9 cellular contexts compared by ENCODE assay signal in genomic region chr5:138467711-138468132, GRCh38. TPM values are rescaled to one million over a fixed set of nuclear protein-coding genes. Genes with fewer than 3 reads are reported as not detected.
DNase-seq lines count a peak whose midpoint lies in the region; ATAC-seq and TF ChIP-seq lines count a peak whose summit lies in the region.
"Had no signal": no experiment of that assay in that cellular context is flagged by ENCODE, and none has a peak within 500 bp of the region (broad histone marks: within the 10 kb centered on the region; RNA-seq: fewer than 3 reads in every experiment).

No MANE protein-coding gene starts in this region.

- H3K4me3 Mint-ChIP-seq in stimulated activated naive CD8-positive, alpha-beta T cell treated with anti-CD3 and anti-CD28 coated beads, Interleukin-15, Interleukin-2, amounts not matched to agents 100 ng/mL and 50 ng/mL, for 24 hours, result peak overlapping the region; percentile 82

- H3K27ac ChIP-seq in body of pancreas (no peak overlapping the region), mesendoderm (ENCODE audit: low read depth, low read length) (no peak overlapping the region), vagina (no peak overlapping the region)

- no peaks in the 10 kb centered on the region for H3K27me3 Mint-ChIP-seq in stimulated activated naive CD8-positive, alpha-beta T cell treated with anti-CD3 and anti-CD28 coated beads, Interleukin-15, Interleukin-2, amounts not matched to agents 100 ng/mL and 50 ng/mL, for 24 hours

- H4K5ac ChIP-seq in mesendoderm (ENCODE audit: low read length), result no peak overlapping the region

- H3K4me3 ChIP-seq in body of pancreas (no peak overlapping the region), mesendoderm (ENCODE audit: low read length) (no peak overlapping the region), vagina (peak overlapping the region; percentile 75 to 86)

- H3K56ac ChIP-seq in mesendoderm (ENCODE audit: low read length), result no peak overlapping the region

- TF ChIP-seq CTCF in body of pancreas (IDR thresholded peaks at IDR 0.05) (no peak), vagina (IDR thresholded peaks at IDR 0.05) (no peak)

- no peak overlapping the region for H3K9ac ChIP-seq in mesendoderm (ENCODE audit: low read length)

- no peak overlapping the region for H3K4me2 ChIP-seq in mesendoderm (ENCODE audit: low read length)

- H3K4me1 Mint-ChIP-seq in stimulated activated naive CD8-positive, alpha-beta T cell treated with anti-CD3 and anti-CD28 coated beads, Interleukin-15, Interleukin-2, amounts not matched to agents 100 ng/mL and 50 ng/mL, for 24 hours (ENCODE audit: low read depth), result peaks cover 32% of the 10 kb centered on the region

- H2BK5ac ChIP-seq in mesendoderm (ENCODE audit: low read length), result no peak overlapping the region

- peak in 2 of 3 donors; percentile 70 to 71 for TF ChIP-seq POLR2A in body of pancreas (IDR thresholded peaks at IDR 0.05)
- no peak for TF ChIP-seq POLR2A in vagina (IDR thresholded peaks at IDR 0.05)

- no peaks in the 10 kb centered on the region for H3K79me1 ChIP-seq in mesendoderm (ENCODE audit: low read length)

- peaks cover 25% of the 10 kb centered on the region for H3K36me3 Mint-ChIP-seq in stimulated activated naive CD8-positive, alpha-beta T cell treated with anti-CD3 and anti-CD28 coated beads, Interleukin-15, Interleukin-2, amounts not matched to agents 100 ng/mL and 50 ng/mL, for 24 hours (ENCODE audit: low read depth)

- ATAC-seq in stimulated activated naive CD8-positive, alpha-beta T cell treated with anti-CD3 and anti-CD28 coated beads, Interleukin-15, Interleukin-2, amounts not matched to agents 100 U/mL and 50 U/mL, for 24 hours, result no peak
- ATAC-seq in body of pancreas, result no peak

- H3K27me3 ChIP-seq in body of pancreas, result no peaks in the 10 kb centered on the region
- H3K27me3 ChIP-seq in mesendoderm (ENCODE audit: insufficient read depth, low read length, poor library complexity), result peaks cover 3% of the 10 kb centered on the region
- no peaks in the 10 kb centered on the region for H3K27me3 ChIP-seq in vagina

- no peak overlapping the region for H2AK5ac ChIP-seq in mesendoderm (ENCODE audit: low read length)

- H3K79me2 ChIP-seq in mesendoderm (ENCODE audit: control insufficient read depth, insufficient read depth, low read length), result no peaks in the 10 kb centered on the region

- H3K36me3 ChIP-seq in body of pancreas (replicated peaks in 1 of 2; ENCODE audit: insufficient read depth in 1 of 2, low read depth in 2 of 2) (no peaks in the 10 kb centered on the region), mesendoderm (ENCODE audit: control insufficient read depth, insufficient read depth, low read length) (no peaks in the 10 kb centered on the region), vagina (no peaks in the 10 kb centered on the region)

- H3K9me3 Mint-ChIP-seq in stimulated activated naive CD8-positive, alpha-beta T cell treated with anti-CD3 and anti-CD28 coated beads, Interleukin-15, Interleukin-2, amounts not matched to agents 100 ng/mL and 50 ng/mL, for 24 hours, result no peaks in the 10 kb centered on the region

- H3K4ac ChIP-seq in mesendoderm (ENCODE audit: low read depth, low read length), result no peak overlapping the region

- H3K18ac ChIP-seq in mesendoderm (ENCODE audit: low read length), result no peak overlapping the region

- peak overlapping the region; percentile 56 for H3K27ac Mint-ChIP-seq in stimulated activated naive CD8-positive, alpha-beta T cell treated with anti-CD3 and anti-CD28 coated beads, Interleukin-15, Interleukin-2, amounts not matched to agents 100 ng/mL and 50 ng/mL, for 24 hours

- H3K9me3 ChIP-seq in body of pancreas (no peaks in the 10 kb centered on the region), vagina (no peaks in the 10 kb centered on the region)

- H2BK120ac ChIP-seq in mesendoderm (ENCODE audit: low read depth, low read length), result no peak overlapping the region

- H3K4me1 ChIP-seq in body of pancreas (peaks cover 26% of the 10 kb centered on the region), mesendoderm (ENCODE audit: control insufficient read depth, low read depth, low read length) (no peaks in the 10 kb centered on the region), vagina (peaks cover 40% of the 10 kb centered on the region)

- 85 to 91% methylated on average over 13 to 14 of the region's 14 CpGs for WGBS in body of pancreas, 2 donors
- no CpG with 5 or more reads among the region's 14 CpGs for WGBS in mesendoderm (ENCODE audit: extremely low coverage, insufficient coverage, low lambda C conversion rate)

- no peak overlapping the region for H4K8ac ChIP-seq in mesendoderm (ENCODE audit: low read depth, low read length)

- H3K23ac ChIP-seq in mesendoderm (ENCODE audit: low read length), result no peak overlapping the region

- no peak overlapping the region for H2BK15ac ChIP-seq in mesendoderm (replicated peaks; ENCODE audit: low read depth)

- DNase-seq in stimulated activated naive CD8-positive, alpha-beta T cell treated with anti-CD3 and anti-CD28 coated beads, Interleukin-15, Interleukin-2, amounts not matched to agents 100 U/mL and 50 U/mL, for 24 hours, result no peak
- peak in 3 of 4 donors; percentile 27 to 71 (median 43) for DNase-seq in body of pancreas
- DNase-seq in mesendoderm, result peak; percentile 39
- DNase-seq in vagina (ENCODE audit: extremely low spot score in 2 of 2), result peak in 1 of 2 donors; percentile 83
- DNase-seq in DMS79 (lab: John Stamatoyannopoulos, UW), result no peak
- no peak for DNase-seq in GDM1 (lab: John Stamatoyannopoulos, UW)
- no peak for DNase-seq in NCI-H748 (lab: John Stamatoyannopoulos, UW; ENCODE audit: unreplicated experiment)
- DNase-seq: NK-92 treated with Interleukin-12 subunit alpha and Interleukin-12 subunit beta, amount 100 ng/mL, for 24 hours had no signal

- intact Hi-C loops in body of pancreas (cut with DNase I), result no loop called here
- intact Hi-C loops in vagina (cut with DNase I), result no loop called here

RNA-seq across cellular contexts. Expression of gene EGR1, which starts 2.4 kb away (rescaled TPM):
- total RNA-seq in body of pancreas (100 to 1,000 TPM in 1 of 2 donors, 10 to 100 TPM in 1; 51.1 to 139 TPM), vagina (119 TPM)
- 16.0 TPM for polyA plus RNA-seq in mesendoderm (2013, experiment 1 of 2)
- 14.8 TPM for polyA plus RNA-seq in mesendoderm (2013, experiment 2 of 2)

RNA-seq across cellular contexts. Expression of gene REEP2, which starts 28.9 kb away (rescaled TPM):
- 10 to 100 TPM in 1 of 2 donors, 1 to 10 TPM in 1; 1.8 to 11.2 TPM for total RNA-seq in body of pancreas
- 8.2 TPM for polyA plus RNA-seq in mesendoderm (2013, experiment 1 of 2)
- 8.7 TPM for polyA plus RNA-seq in mesendoderm (2013, experiment 2 of 2)
- 6.1 TPM for total RNA-seq in vagina

Comparison
In these comparisons a context has a peak if more than half of its experiments do, and no peak if none do; other contexts are left out.
1. DNase-seq: peak in body of pancreas (3 of 4) and mesendoderm (single experiment); none in stimulated activated naive CD8-positive, alpha-beta T cell treated with anti-CD3 and anti-CD28 coated beads, Interleukin-15, Interleukin-2, amounts not matched to agents 100 U/mL and 50 U/mL, for 24 hours (single experiment), DMS79 (single experiment), GDM1 (single experiment) and NCI-H748 (single experiment).
2. H3K4me3 ChIP-seq: peak in vagina (2 of 2); none in body of pancreas (0 of 2) and mesendoderm (single experiment).
3. POLR2A ChIP-seq: peak in body of pancreas (2 of 3); none in vagina (0 of 2).